Comparison of ENCODE assay signal across 10 cellular contexts in the genomic region with DNA sequence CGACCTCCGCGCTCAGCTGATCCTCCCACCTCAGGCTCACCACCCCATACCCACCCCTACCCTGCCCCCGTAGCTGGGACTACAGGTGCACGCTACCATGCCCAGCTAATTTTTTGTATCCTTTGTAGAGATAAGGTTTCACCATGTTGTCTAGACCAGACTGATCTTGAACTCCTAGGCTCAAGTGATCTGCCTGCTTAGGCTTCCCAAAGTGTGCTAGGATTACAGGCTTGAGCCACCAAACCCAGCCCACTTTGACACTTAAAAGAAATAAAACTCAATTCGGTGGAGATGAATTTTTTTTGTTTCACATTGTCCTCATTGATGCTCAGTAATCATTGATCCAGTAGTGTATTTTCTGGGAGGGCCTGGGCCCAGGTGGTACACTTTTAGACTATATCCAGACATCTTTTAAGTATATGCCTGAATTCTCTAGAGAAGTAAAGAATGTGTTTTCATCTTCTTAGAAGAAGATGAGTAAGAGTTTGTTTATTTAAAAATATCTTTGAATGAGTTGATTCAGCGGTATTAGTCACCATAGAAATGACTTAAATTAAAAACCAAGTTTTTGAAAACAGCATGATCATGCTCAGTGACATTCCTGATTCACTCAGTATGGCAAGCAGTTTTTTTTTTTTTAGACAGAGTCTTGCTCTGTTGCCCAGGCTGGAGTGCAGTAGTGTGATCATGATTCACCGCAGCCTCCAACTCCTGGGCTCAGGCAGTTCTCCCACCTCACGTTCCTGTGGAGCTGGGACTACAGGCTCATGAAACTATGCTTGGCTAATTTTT. TPM values are rescaled to one million over a fixed set of nuclear protein-coding genes. Genes with fewer than 3 reads are reported as not detected.
DNase-seq lines count a peak whose midpoint lies in the region; ATAC-seq lines count a peak whose summit lies in the region.
"Had no signal": no experiment of that assay in that cellular context is flagged by ENCODE, and none has a peak within 500 bp of the region (broad histone marks: within the 10 kb centered on the region; RNA-seq: fewer than 3 reads in every experiment).

No MANE protein-coding gene starts in this region.

- H3K9me3 Mint-ChIP-seq in activated naive CD4-positive, alpha-beta T cell treated with anti-CD3 and anti-CD28 coated beads, Interleukin-2, amount 50 U/mL, for 72 hours = no peaks in the 10 kb centered on the region

- in situ Hi-C loops in ACHN (cut with HindIII; ENCODE audit: low pct_ligation_motif_present, low pct_unique_long_range_greater_than_20kb, low sequenced_read_pairs) = no loop called here

- WGBS in right cardiac atrium = 86% methylated on average over 9 of the region's 9 CpGs

- no peaks in the 10 kb centered on the region for H3K9me3 ChIP-seq in right cardiac atrium (ENCODE audit: control insufficient read depth, low read length)

- H3K27me3 ChIP-seq in right cardiac atrium (ENCODE audit: control insufficient read depth, insufficient read depth) = no peaks in the 10 kb centered on the region
- H3K27me3 ChIP-seq: dorsolateral prefrontal cortex had no signal

- no peak overlapping the region for H3K4me3 ChIP-seq in right cardiac atrium (ENCODE audit: low read length)
- H3K4me3 ChIP-seq: dorsolateral prefrontal cortex had no signal

- peaks cover 0 to 22% of the 10 kb centered on the region in 2 donors for H3K36me3 Mint-ChIP-seq in activated naive CD4-positive, alpha-beta T cell treated with anti-CD3 and anti-CD28 coated beads, Interleukin-2, amount 50 U/mL, for 72 hours

- H3K27ac ChIP-seq in right cardiac atrium (ENCODE audit: low read length) = no peak overlapping the region

- peak overlapping the region; percentile 70 to 95 for H3K27ac Mint-ChIP-seq in activated naive CD4-positive, alpha-beta T cell treated with anti-CD3 and anti-CD28 coated beads, Interleukin-2, amount 50 U/mL, for 72 hours

- no peaks in the 10 kb centered on the region for H3K4me1 ChIP-seq in right cardiac atrium (ENCODE audit: control insufficient read depth, insufficient read depth, low read length)

- intact Hi-C loops in right cardiac atrium (cut with DNase I) = no loop called here

- peak; percentile 80 for DNase-seq in ACHN
- peak; percentile 26 for DNase-seq in HPDE6-E6E7 (ENCODE audit: extremely low spot score)
- no peak for DNase-seq in activated naive CD4-positive, alpha-beta T cell treated with anti-CD3 and anti-CD28 coated beads, Interleukin-2, amount 50 U/mL, for 72 hours (ENCODE audit: low spot score in 2 of 2)
- DNase-seq in kidney glomerular epithelial cell (lab: John Stamatoyannopoulos, UW) = peak; percentile 91
- DNase-seq in right cardiac atrium = no peak
- no peak for DNase-seq in DMS79 treated with DMSO at 0.1 percent for 48 hours (lab: John Stamatoyannopoulos, UW)
- DNase-seq in KG1 (lab: John Stamatoyannopoulos, UW) = no peak
- DNase-seq: SHP77 had no signal

- ATAC-seq in activated naive CD4-positive, alpha-beta T cell treated with anti-CD3 and anti-CD28 coated beads, Interleukin-2, amount 50 U/mL, for 72 hours = peak; percentile 89 to 93
- ATAC-seq in right cardiac atrium (no peak), GM21423 (IDR thresholded peaks at IDR 0.05; ENCODE audit: unreplicated experiment) (no peak)

RNA-seq across cellular contexts. Expression of a gene that starts 57.8 kb away (rescaled TPM):
- 10 to 100 TPM; 60.5 to 83.4 TPM for total RNA-seq in activated naive CD4-positive, alpha-beta T cell treated with anti-CD3 and anti-CD28 coated beads, Interleukin-2, amount 50 U/mL, for 72 hours
- total RNA-seq in right cardiac atrium = 10 to 100 TPM; 14.2 to 21.1 (median 18.4) TPM
- 8.9 TPM for polyA plus RNA-seq in right cardiac atrium

Comparison
In these comparisons a context has a peak if more than half of its experiments do, and no peak if none do; other contexts are left out.
1. DNase-seq: peak in ACHN (single experiment), HPDE6-E6E7 (single experiment) and kidney glomerular epithelial cell (single experiment); none in activated naive CD4-positive, alpha-beta T cell treated with anti-CD3 and anti-CD28 coated beads, Interleukin-2, amount 50 U/mL, for 72 hours (0 of 2), right cardiac atrium (0 of 3), DMS79 treated with DMSO at 0.1 percent for 48 hours (single experiment) and KG1 (single experiment).
2. ATAC-seq: peak in activated naive CD4-positive, alpha-beta T cell treated with anti-CD3 and anti-CD28 coated beads, Interleukin-2, amount 50 U/mL, for 72 hours (2 of 2); none in right cardiac atrium (0 of 2) and GM21423 (single experiment).